In genomic region chr17:16962804-16963203, GRCh38 we compare ENCODE assay signal across 1 cellular context.
TF ChIP-seq lines count a peak whose summit lies in the region.

No MANE protein-coding gene starts in this region.

TF ChIP-seq in SK-N-SH treated with all-trans-retinoic acid at 6 μM for 48 hours, 23 proteins besides CTCF, POLR2A, EP300 and RAD21 (continued from another document):
- TF ChIP-seq, protein P1, sequence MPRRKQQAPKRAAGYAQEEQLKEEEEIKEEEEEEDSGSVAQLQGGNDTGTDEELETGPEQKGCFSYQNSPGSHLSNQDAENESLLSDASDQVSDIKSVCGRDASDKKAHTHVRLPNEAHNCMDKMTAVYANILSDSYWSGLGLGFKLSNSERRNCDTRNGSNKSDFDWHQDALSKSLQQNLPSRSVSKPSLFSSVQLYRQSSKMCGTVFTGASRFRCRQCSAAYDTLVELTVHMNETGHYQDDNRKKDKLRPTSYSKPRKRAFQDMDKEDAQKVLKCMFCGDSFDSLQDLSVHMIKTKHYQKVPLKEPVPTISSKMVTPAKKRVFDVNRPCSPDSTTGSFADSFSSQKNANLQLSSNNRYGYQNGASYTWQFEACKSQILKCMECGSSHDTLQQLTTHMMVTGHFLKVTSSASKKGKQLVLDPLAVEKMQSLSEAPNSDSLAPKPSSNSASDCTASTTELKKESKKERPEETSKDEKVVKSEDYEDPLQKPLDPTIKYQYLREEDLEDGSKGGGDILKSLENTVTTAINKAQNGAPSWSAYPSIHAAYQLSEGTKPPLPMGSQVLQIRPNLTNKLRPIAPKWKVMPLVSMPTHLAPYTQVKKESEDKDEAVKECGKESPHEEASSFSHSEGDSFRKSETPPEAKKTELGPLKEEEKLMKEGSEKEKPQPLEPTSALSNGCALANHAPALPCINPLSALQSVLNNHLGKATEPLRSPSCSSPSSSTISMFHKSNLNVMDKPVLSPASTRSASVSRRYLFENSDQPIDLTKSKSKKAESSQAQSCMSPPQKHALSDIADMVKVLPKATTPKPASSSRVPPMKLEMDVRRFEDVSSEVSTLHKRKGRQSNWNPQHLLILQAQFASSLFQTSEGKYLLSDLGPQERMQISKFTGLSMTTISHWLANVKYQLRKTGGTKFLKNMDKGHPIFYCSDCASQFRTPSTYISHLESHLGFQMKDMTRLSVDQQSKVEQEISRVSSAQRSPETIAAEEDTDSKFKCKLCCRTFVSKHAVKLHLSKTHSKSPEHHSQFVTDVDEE (CRISPR knock-in tag; IDR thresholded peaks at IDR 0.05): no peak
- no peak for TF ChIP-seq ZNF8 (CRISPR knock-in tag; IDR thresholded peaks at IDR 0.05)
- TF ChIP-seq, protein P2, sequence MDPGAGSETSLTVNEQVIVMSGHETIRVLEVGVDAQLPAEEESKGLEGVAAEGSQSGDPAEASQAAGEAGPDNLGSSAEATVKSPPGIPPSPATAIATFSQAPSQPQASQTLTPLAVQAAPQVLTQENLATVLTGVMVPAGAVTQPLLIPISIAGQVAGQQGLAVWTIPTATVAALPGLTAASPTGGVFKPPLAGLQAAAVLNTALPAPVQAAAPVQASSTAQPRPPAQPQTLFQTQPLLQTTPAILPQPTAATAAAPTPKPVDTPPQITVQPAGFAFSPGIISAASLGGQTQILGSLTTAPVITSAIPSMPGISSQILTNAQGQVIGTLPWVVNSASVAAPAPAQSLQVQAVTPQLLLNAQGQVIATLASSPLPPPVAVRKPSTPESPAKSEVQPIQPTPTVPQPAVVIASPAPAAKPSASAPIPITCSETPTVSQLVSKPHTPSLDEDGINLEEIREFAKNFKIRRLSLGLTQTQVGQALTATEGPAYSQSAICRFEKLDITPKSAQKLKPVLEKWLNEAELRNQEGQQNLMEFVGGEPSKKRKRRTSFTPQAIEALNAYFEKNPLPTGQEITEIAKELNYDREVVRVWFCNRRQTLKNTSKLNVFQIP (CRISPR knock-in tag; IDR thresholded peaks at IDR 0.05; ENCODE audit: borderline replicate concordance, low read depth): no peak
